Comparison of ENCODE assay signal across 15 cellular contexts in genomic region chr10:17213646-17214349, GRCh38. TPM values are rescaled to one million over a fixed set of nuclear protein-coding genes. Genes with fewer than 3 reads are reported as not detected.
DNase-seq lines count a peak whose midpoint lies in the region; ATAC-seq, FAIRE-seq and TF ChIP-seq lines count a peak whose summit lies in the region.
"Had no signal": no experiment of that assay in that cellular context is flagged by ENCODE, and none has a peak within 500 bp of the region (broad histone marks: within the 10 kb centered on the region; RNA-seq: fewer than 3 reads in every experiment).

No MANE protein-coding gene starts in this region.

- no peaks in the 10 kb centered on the region for H3K36me3 ChIP-seq in astrocyte (ENCODE audit: insufficient read depth, low read length)
- H3K36me3 ChIP-seq: gastroesophageal sphincter, HAP-1 had no signal

- ATAC-seq in A549: peak in 1 of 2 experiments; percentile 52; a peak in 2 of 6 replicates
- no peak for ATAC-seq in activated CD8-positive, alpha-beta T cell treated with anti-CD3 and anti-CD28 coated beads, Interleukin-2, amount 10 ng/mL, durations not matched to agents 7 days and 5 days
- ATAC-seq in HG03442 (IDR thresholded peaks at IDR 0.05; ENCODE audit: unreplicated experiment): no peak
- ATAC-seq: gastroesophageal sphincter had no signal

- peak overlapping the region; percentile 92 for H3K27ac Mint-ChIP-seq in astrocyte (ENCODE audit: unreplicated experiment)
- H3K27ac Mint-ChIP-seq in activated CD8-positive, alpha-beta T cell treated with anti-CD3 and anti-CD28 coated beads, Interleukin-2, amount 10 ng/mL, durations not matched to agents 7 days and 5 days: no peak overlapping the region

- no peak for TF ChIP-seq EP300 in A549 (IDR thresholded peaks at IDR 0.05)

- CTCF ChIA-PET in A549 (lab: Yijun Ruan, JAX): interaction anchor here (0.7 to 4.7 kb wide), 3 partner anchors 8 to 15 kb away, joined by 3 to 53 read pairs (median 4); partner anchors contain the start of gene VIM
- CTCF ChIA-PET in activated CD8-positive, alpha-beta T cell treated with anti-CD3 and anti-CD28 coated beads, Interleukin-2, amount 10 ng/mL, durations not matched to agents 7 days and 5 days (lab: Charles Lee): interaction anchor here (2.1 kb wide), 1 partner anchor 12 kb away, joined by 5 read pairs; the partner anchor contains the start of gene TRDMT1

- H3K27me3 ChIP-seq in astrocyte (ENCODE audit: insufficient read depth, low read length): no peaks in the 10 kb centered on the region
- H3K27me3 ChIP-seq: gastroesophageal sphincter had no signal

- H3K27ac ChIP-seq in A549: peak overlapping the region; percentile 55 to 73; a peak in 4 of 6 replicates
- H3K27ac ChIP-seq in astrocyte (ENCODE audit: low read depth, low read length): peak overlapping the region; percentile 99

- no peak for TF ChIP-seq CTCF in A549 (IDR thresholded peaks at IDR 0.05)
- TF ChIP-seq CTCF in astrocyte (IDR thresholded peaks at IDR 0.05; ENCODE audit: insufficient read depth, low read depth, low read length): no peak

- POLR2A ChIA-PET in A549 (lab: Yijun Ruan, JAX): interaction anchor here (1.0 to 1.6 kb wide), 3 partner anchors 13 to 17 kb away, joined by 3 to 24 read pairs (median 14); partner anchors contain the start of genes TRDMT1 and VIM
- POLR2A ChIA-PET in activated CD8-positive, alpha-beta T cell treated with anti-CD3 and anti-CD28 coated beads, Interleukin-2, amount 10 ng/mL, durations not matched to agents 7 days and 5 days (lab: Charles Lee): interaction anchor here (1.2 to 4.5 kb wide), 3 partner anchors 13 to 19 kb away, joined by 3 to 46 read pairs (median 4); partner anchors contain the start of genes TRDMT1 and VIM

- DNase-seq in A549 (ENCODE audit: low read depth in 1 of 2, low spot score in 1 of 2) (peak in 1 of 2 experiments; percentile 41), HK-2 (ENCODE audit: unreplicated experiment) (peak; percentile 16), astrocyte (ENCODE audit: low read depth) (peak; percentile 71), glomerular visceral epithelial cell (ENCODE audit: extremely low spot score) (peak; percentile 46), NCI-H524 treated with DMSO at 0.1 percent for 48 hours (lab: John Stamatoyannopoulos, UW) (no peak), superior temporal gyrus (ENCODE audit: extremely low spot score) (no peak)
- DNase-seq in activated CD8-positive, alpha-beta T cell treated with anti-CD3 and anti-CD28 coated beads, Interleukin-2, amount 10 ng/mL, durations not matched to agents 7 days and 5 days: no peak
- DNase-seq: activated effector memory CD4-positive, alpha-beta T cell treated with Interleukin-2 at 50 U/mL for 16 hours; DND-41; Karpas-422; T-helper 2 cell had no signal

- TF ChIP-seq POLR2A in A549 (IDR thresholded peaks at IDR 0.05; ENCODE audit: low read length): no peak

- no peak overlapping the region for H3K4me3 ChIP-seq in A549
- peak overlapping the region; percentile 41 for H3K4me3 ChIP-seq in astrocyte (ENCODE audit: insufficient read depth, low read depth, low read length)
- H3K4me3 ChIP-seq: gastroesophageal sphincter, HAP-1 had no signal

- H3K4me1 ChIP-seq in A549: peaks cover 60% of the 10 kb centered on the region
- peaks cover 58% of the 10 kb centered on the region for H3K4me1 ChIP-seq in astrocyte (ENCODE audit: insufficient read depth, low read length)

- FAIRE-seq in A549 (lab: Jason Lieb, UNC) (no peak), astrocyte (lab: Jason Lieb, UNC) (peak; percentile 32)

- 16% methylated on average over 2 of the region's 2 CpGs for WGBS in A549 (ENCODE audit: missing lambda C conversion rate)

- no peaks in the 10 kb centered on the region for H3K27me3 Mint-ChIP-seq in astrocyte (ENCODE audit: low read depth, unreplicated experiment)
- no peaks in the 10 kb centered on the region for H3K27me3 Mint-ChIP-seq in activated CD8-positive, alpha-beta T cell treated with anti-CD3 and anti-CD28 coated beads, Interleukin-2, amount 10 ng/mL, durations not matched to agents 7 days and 5 days (ENCODE audit: low read depth)

- H3K4me2 ChIP-seq in A549: peak overlapping the region; percentile 60
- peak overlapping the region; percentile 82 for H3K4me2 ChIP-seq in astrocyte (ENCODE audit: low read length)

- no peaks in the 10 kb centered on the region for H3K9me3 Mint-ChIP-seq in astrocyte (ENCODE audit: unreplicated experiment)
- H3K9me3 Mint-ChIP-seq in activated CD8-positive, alpha-beta T cell treated with anti-CD3 and anti-CD28 coated beads, Interleukin-2, amount 10 ng/mL, durations not matched to agents 7 days and 5 days (ENCODE audit: insufficient read depth): no peaks in the 10 kb centered on the region
- H3K9me3 Mint-ChIP-seq: neural crest cell had no signal

- peak overlapping the region; percentile 17 for H3K4me3 Mint-ChIP-seq in astrocyte (ENCODE audit: unreplicated experiment)
- no peak overlapping the region for H3K4me3 Mint-ChIP-seq in activated CD8-positive, alpha-beta T cell treated with anti-CD3 and anti-CD28 coated beads, Interleukin-2, amount 10 ng/mL, durations not matched to agents 7 days and 5 days
- H3K4me3 Mint-ChIP-seq: neural crest cell had no signal

- H3K36me3 Mint-ChIP-seq in astrocyte (ENCODE audit: low read depth, unreplicated experiment): no peaks in the 10 kb centered on the region
- peaks cover 37% of the 10 kb centered on the region for H3K36me3 Mint-ChIP-seq in activated CD8-positive, alpha-beta T cell treated with anti-CD3 and anti-CD28 coated beads, Interleukin-2, amount 10 ng/mL, durations not matched to agents 7 days and 5 days (ENCODE audit: low read depth)

- TF ChIP-seq RAD21 in A549 (conservative IDR thresholded peaks at IDR 0.05 in 1 of 2, IDR thresholded peaks at IDR 0.05 in 1 of 2): no peak

- no peaks in the 10 kb centered on the region for H4K20me1 ChIP-seq in astrocyte (ENCODE audit: insufficient read depth, low read length)

- no peaks in the 10 kb centered on the region for H3K79me2 ChIP-seq in astrocyte (ENCODE audit: insufficient read depth, low read length)

- no peak overlapping the region for H2AFZ ChIP-seq in astrocyte (ENCODE audit: low read depth, low read length)

- peak overlapping the region; percentile 45 for H3K9ac ChIP-seq in astrocyte (ENCODE audit: low read length)

- peaks cover 72% of the 10 kb centered on the region for H3K4me1 Mint-ChIP-seq in astrocyte (ENCODE audit: low read depth, unreplicated experiment)
- peaks cover 51% of the 10 kb centered on the region for H3K4me1 Mint-ChIP-seq in activated CD8-positive, alpha-beta T cell treated with anti-CD3 and anti-CD28 coated beads, Interleukin-2, amount 10 ng/mL, durations not matched to agents 7 days and 5 days (ENCODE audit: low read depth)

- H3K9me3 ChIP-seq in A549 (no peaks in the 10 kb centered on the region), astrocyte (ENCODE audit: insufficient read depth, low read depth, low read length) (no peaks in the 10 kb centered on the region)
- H3K9me3 ChIP-seq: gastroesophageal sphincter, HAP-1 had no signal

TF ChIP-seq in A549, 52 proteins besides CTCF, POLR2A, EP300 and RAD21 (continues in another document):
- TF ChIP-seq ZC3H11A (IDR thresholded peaks at IDR 0.05) (no peak), FOSL2 (IDR thresholded peaks at IDR 0.05) (no peak), FOSL2 (CRISPR knock-in tag; IDR thresholded peaks at IDR 0.05) (peak; percentile 4; the same call in 1 of the 2 replicates), FOXS1 (CRISPR knock-in tag; IDR thresholded peaks at IDR 0.05) (peak; percentile 61; the same call in 1 of the 2 replicates), SREBF2 (IDR thresholded peaks at IDR 0.05) (no peak), NR3C1 (IDR thresholded peaks at IDR 0.05) (no peak), MAFK (IDR thresholded peaks at IDR 0.05; ENCODE audit: partially characterized antibody) (peak; percentile 66), NPAS2 (CRISPR knock-in tag; IDR thresholded peaks at IDR 0.05; ENCODE audit: borderline replicate concordance) (no peak), BHLHE40 (IDR thresholded peaks at IDR 0.05; ENCODE audit: low read depth, low read length) (no peak), ZNF302 (CRISPR knock-in tag; IDR thresholded peaks at IDR 0.05) (no peak), GATA3 (IDR thresholded peaks at IDR 0.05; ENCODE audit: borderline replicate concordance) (peak; percentile 23; the same call in 1 of the 2 replicates), JUN (IDR thresholded peaks at IDR 0.05) (peak in 1 of 2 experiments; percentile 18; a peak in 1 of 5 replicates), HOXB13 (CRISPR knock-in tag; IDR thresholded peaks at IDR 0.05; ENCODE audit: low read depth) (no peak), ESRRA (IDR thresholded peaks at IDR 0.05; ENCODE audit: borderline replicate concordance, low read length) (no peak), CBX2 (IDR thresholded peaks at IDR 0.05; ENCODE audit: borderline replicate concordance, low read depth) (no peak), SMC3 (IDR thresholded peaks at IDR 0.05) (no peak), PBX3 (IDR thresholded peaks at IDR 0.05) (no peak)

RNA-seq across cellular contexts. Expression of gene TRDMT1, which starts 12.3 kb away (rescaled TPM):
- polyA plus RNA-seq in A549 (2011; rRNA removed) (5.7 and 7.4 TPM in 2 replicates), A549 (2017; fragmentation: RNase III; extraction: RNeasy Plus Mini Kit Qiagen cat#74134 plus additional on column Dnase treatment) (2.4 to 3.4 TPM (median 3.3 TPM) in 3 replicates)
- 1.8 and 1.9 TPM in 2 replicates for polyA plus RNA-seq in A549 (2012; cell fraction: cytosol; rRNA removed)
- 1.0 and 1.1 TPM in 2 replicates for polyA plus RNA-seq in A549 (2012; cell fraction: nucleus; rRNA removed)
- polyA minus RNA-seq in A549 (2011; rRNA and poly(A)+ RNA removed): 4.6 and 5.1 TPM in 2 replicates
- total RNA-seq in astrocyte: 5.9 and 6.3 TPM in 2 replicates
- 10 to 100 TPM; 11.6 to 13.6 TPM for total RNA-seq in activated CD8-positive, alpha-beta T cell treated with anti-CD3 and anti-CD28 coated beads, Interleukin-2, amount 10 ng/mL, durations not matched to agents 7 days and 5 days

RNA-seq across cellular contexts. Expression of gene VIM, which starts 14.2 kb away (rescaled TPM):
- polyA plus RNA-seq in A549 (2011; rRNA removed) (773 and 848 TPM in 2 replicates), A549 (2017; fragmentation: RNase III; extraction: RNeasy Plus Mini Kit Qiagen cat#74134 plus additional on column Dnase treatment) (830 to 987 TPM (median 875 TPM) in 3 replicates)
- polyA plus RNA-seq in A549 (2012; cell fraction: cytosol; rRNA removed): 842 and 1,013 TPM in 2 replicates
- polyA plus RNA-seq in A549 (2012; cell fraction: nucleus; rRNA removed): 1,036 and 2,636 TPM in 2 replicates
- 792 and 808 TPM in 2 replicates for polyA minus RNA-seq in A549 (2011; rRNA and poly(A)+ RNA removed)
- total RNA-seq in astrocyte: 5,172 and 5,400 TPM in 2 replicates
- total RNA-seq in activated CD8-positive, alpha-beta T cell treated with anti-CD3 and anti-CD28 coated beads, Interleukin-2, amount 10 ng/mL, durations not matched to agents 7 days and 5 days: 1,000 to 10,000 TPM; 2,550 to 2,568 TPM

Comparison
In these comparisons a context has a peak if more than half of its experiments do, and no peak if none do; other contexts are left out.
1. DNase-seq: peak in HK-2 (single experiment), astrocyte (single experiment) and glomerular visceral epithelial cell (single experiment); none in NCI-H524 treated with DMSO at 0.1 percent for 48 hours (single experiment), activated CD8-positive, alpha-beta T cell treated with anti-CD3 and anti-CD28 coated beads, Interleukin-2, amount 10 ng/mL, durations not matched to agents 7 days and 5 days (single experiment) and superior temporal gyrus (single experiment).